Comparison of ENCODE assay signal across 21 cellular contexts in genomic region chr5:151619812-151620462, GRCh38. TPM values are rescaled to one million over a fixed set of nuclear protein-coding genes. Genes with fewer than 3 reads are reported as not detected.
DNase-seq lines count a peak whose midpoint lies in the region; TF ChIP-seq lines count a peak whose summit lies in the region.
"Had no signal": no experiment of that assay in that cellular context is flagged by ENCODE, and none has a peak within 500 bp of the region (broad histone marks: within the 10 kb centered on the region; RNA-seq: fewer than 3 reads in every experiment).

No MANE protein-coding gene starts in this region.

- TF ChIP-seq CTCF in breast epithelium (IDR thresholded peaks at IDR 0.05): no peak

- DNase-seq in DMS 273 (lab: John Stamatoyannopoulos, UW; ENCODE audit: unreplicated experiment) (peak; percentile 16), DMS 273 treated with DMSO at 0.1 percent for 48 hours (lab: John Stamatoyannopoulos, UW) (no peak), breast epithelium (ENCODE audit: low spot score in 2 of 2) (peak in 1 of 2 donors; percentile 65), HT-29 (ENCODE audit: low spot score) (no peak), NCI-H1694 (lab: John Stamatoyannopoulos, UW) (no peak), HCEC 1CT (no peak)
- DNase-seq: activated CD4-positive, alpha-beta T cell treated with anti-CD3 and anti-CD28 coated beads for 4 hours; activated CD8-positive, alpha-beta memory T cell treated with anti-CD3 and anti-CD28 coated beads, Interleukin-2, amount 50 U/mL, for 48 hours; aorta; C1 segment of cervical spinal cord; hippocampal formation; left ventricle myocardium superior; naive B cell; NCI-H1417 treated with DMSO at 0.1 percent for 48 hours; NCI-H446; stimulated activated naive CD4-positive, alpha-beta T cell treated with Interleukin-2 at 50 U/mL for 16 hours; T1000 had no signal

- H3K27ac ChIP-seq in breast epithelium: peak overlapping the region; percentile 50 to 60
- H3K27ac ChIP-seq in iPS-20b (ENCODE audit: low read length): no peak overlapping the region
- H3K27ac ChIP-seq in skin epidermis: peak overlapping the region in 13 of 21 experiments; percentile 37 to 88 (median 65)
- H3K27ac ChIP-seq: 22Rv1, SJSA1 had no signal

- H3K36me3 ChIP-seq in breast epithelium (no peaks in the 10 kb centered on the region), iPS-20b (ENCODE audit: insufficient read depth, low read depth, low read length) (no peaks in the 10 kb centered on the region)
- H3K36me3 ChIP-seq: SJSA1 had no signal

- intact Hi-C loops in breast epithelium (cut with DNase I; ENCODE audit: low total_unique reads): no loop called here

- H3K9me3 ChIP-seq in breast epithelium: no peaks in the 10 kb centered on the region
- no peaks in the 10 kb centered on the region for H3K9me3 ChIP-seq in iPS-20b (ENCODE audit: insufficient read depth, low read depth, low read length)
- H3K9me3 ChIP-seq: SJSA1 had no signal

- no peaks in the 10 kb centered on the region for H3K27me3 ChIP-seq in breast epithelium
- H3K27me3 ChIP-seq in iPS-20b (ENCODE audit: insufficient read depth, low read length): no peaks in the 10 kb centered on the region

- H3K4me3 ChIP-seq in breast epithelium: no peak overlapping the region
- H3K4me3 ChIP-seq in iPS-20b (ENCODE audit: low read length): peak overlapping the region; percentile 23; the same call in 1 of the 2 replicates
- no peak overlapping the region for H3K4me3 ChIP-seq in skin epidermis
- H3K4me3 ChIP-seq: SJSA1 had no signal

- no peaks in the 10 kb centered on the region for H3K4me1 ChIP-seq in breast epithelium
- H3K4me1 ChIP-seq in iPS-20b (ENCODE audit: insufficient read depth, low read length): peaks cover 28% of the 10 kb centered on the region

- peak overlapping the region; percentile 38; the same call in 1 of the 2 replicates for H3K9ac ChIP-seq in iPS-20b (ENCODE audit: low read depth, low read length)

- no peak for TF ChIP-seq POLR2A in breast epithelium (IDR thresholded peaks at IDR 0.05)

RNA-seq across cellular contexts. Expression of gene FAT2, which starts 28.8 kb away (rescaled TPM):
- 1 to 10 TPM in 2 of 3 donors, under 1 TPM in 1; 0.16 to 5.4 (median 3.6) TPM for total RNA-seq in breast epithelium
- not detected in 2 replicates for total RNA-seq in HT-29 (2014; rRNA removed; shearing (Covaris generic))
- total RNA-seq: left ventricle myocardium superior had no signal
